25 cellular contexts compared by ENCODE assay signal in genomic region chr5:176131771-176132170, GRCh38.
"Had no signal": no experiment of that assay in that cellular context is flagged by ENCODE, and none has a peak within 500 bp of the region (broad histone marks: within the 10 kb centered on the region; RNA-seq: fewer than 3 reads in every experiment).

No MANE protein-coding gene starts in this region.

- H3K9me3 ChIP-seq: ascending aorta, body of pancreas, MG63 had no signal

- H3K9me3 Mint-ChIP-seq: activated CD4-positive, alpha-beta memory T cell treated with anti-CD3 and anti-CD28 coated beads, Interleukin-2, amount 10 ng/mL, durations not matched to agents 7 days and 5 days; activated naive CD8-positive, alpha-beta T cell treated with anti-CD3 and anti-CD28 coated beads, Interleukin-2, amount 10 ng/mL, durations not matched to agents 7 days and 5 days had no signal

- H3K4me1 ChIP-seq: ascending aorta had no signal

- DNase-seq: activated CD4-positive, alpha-beta memory T cell treated with anti-CD3 and anti-CD28 coated beads, Interleukin-2, amount 10 ng/mL, durations not matched to agents 7 days and 5 days; activated CD4-positive, alpha-beta T cell treated with anti-CD3 and anti-CD28 coated beads for 36 hours; activated CD4-positive, alpha-beta T cell treated with anti-CD3 and anti-CD28 coated beads, Interleukin-2, amount 50 U/mL, for 1 hour; activated naive CD4-positive, alpha-beta T cell treated with anti-CD3 and anti-CD28 coated beads, Interleukin-2, amount 50 U/mL, for 16 hours; activated naive CD8-positive, alpha-beta T cell treated with anti-CD3 and anti-CD28 coated beads, Interleukin-2, amount 10 ng/mL, durations not matched to agents 7 days and 5 days; amniotic stem cell; body of pancreas; central memory CD4-positive, alpha-beta T cell; MG63; NCI-H1092; NCI-H1417 treated with DMSO at 0.1 percent for 48 hours; NCI-H1694; NCI-H2029; NCI-H2107; NCI-H2171 treated with DMSO at 0.1 percent for 48 hours; NCI-H226; NCI-H526; NCI-H774; PC-3; SHP77 treated with DMSO at 0.1 percent for 48 hours; T-helper 17 cell; T-helper 9 cell; WERI-Rb-1 had no signal

- H3K27ac ChIP-seq: ascending aorta, body of pancreas, WERI-Rb-1 had no signal

- H3K36me3 Mint-ChIP-seq: activated naive CD8-positive, alpha-beta T cell treated with anti-CD3 and anti-CD28 coated beads, Interleukin-2, amount 10 ng/mL, durations not matched to agents 7 days and 5 days; IgD-negative memory B cell had no signal

- H3K4me3 Mint-ChIP-seq: activated CD4-positive, alpha-beta memory T cell treated with anti-CD3 and anti-CD28 coated beads, Interleukin-2, amount 10 ng/mL, durations not matched to agents 7 days and 5 days; activated CD4-positive, alpha-beta T cell treated with anti-CD3 and anti-CD28 coated beads for 36 hours; activated naive CD8-positive, alpha-beta T cell treated with anti-CD3 and anti-CD28 coated beads, Interleukin-2, amount 10 ng/mL, durations not matched to agents 7 days and 5 days; IgD-negative memory B cell had no signal

- H3K36me3 ChIP-seq: ascending aorta, MG63, WERI-Rb-1 had no signal

- H3K27ac Mint-ChIP-seq: activated CD4-positive, alpha-beta memory T cell treated with anti-CD3 and anti-CD28 coated beads, Interleukin-2, amount 10 ng/mL, durations not matched to agents 7 days and 5 days; activated CD4-positive, alpha-beta T cell treated with anti-CD3 and anti-CD28 coated beads for 36 hours; activated naive CD8-positive, alpha-beta T cell treated with anti-CD3 and anti-CD28 coated beads, Interleukin-2, amount 10 ng/mL, durations not matched to agents 7 days and 5 days; IgD-negative memory B cell; T-helper 17 cell had no signal

- H3K4me3 ChIP-seq: ascending aorta, body of pancreas, MG63 had no signal

- H3K27me3 ChIP-seq: ascending aorta, body of pancreas, MG63 had no signal
